Comparison of ENCODE assay signal across 24 cellular contexts in the genomic region with DNA sequence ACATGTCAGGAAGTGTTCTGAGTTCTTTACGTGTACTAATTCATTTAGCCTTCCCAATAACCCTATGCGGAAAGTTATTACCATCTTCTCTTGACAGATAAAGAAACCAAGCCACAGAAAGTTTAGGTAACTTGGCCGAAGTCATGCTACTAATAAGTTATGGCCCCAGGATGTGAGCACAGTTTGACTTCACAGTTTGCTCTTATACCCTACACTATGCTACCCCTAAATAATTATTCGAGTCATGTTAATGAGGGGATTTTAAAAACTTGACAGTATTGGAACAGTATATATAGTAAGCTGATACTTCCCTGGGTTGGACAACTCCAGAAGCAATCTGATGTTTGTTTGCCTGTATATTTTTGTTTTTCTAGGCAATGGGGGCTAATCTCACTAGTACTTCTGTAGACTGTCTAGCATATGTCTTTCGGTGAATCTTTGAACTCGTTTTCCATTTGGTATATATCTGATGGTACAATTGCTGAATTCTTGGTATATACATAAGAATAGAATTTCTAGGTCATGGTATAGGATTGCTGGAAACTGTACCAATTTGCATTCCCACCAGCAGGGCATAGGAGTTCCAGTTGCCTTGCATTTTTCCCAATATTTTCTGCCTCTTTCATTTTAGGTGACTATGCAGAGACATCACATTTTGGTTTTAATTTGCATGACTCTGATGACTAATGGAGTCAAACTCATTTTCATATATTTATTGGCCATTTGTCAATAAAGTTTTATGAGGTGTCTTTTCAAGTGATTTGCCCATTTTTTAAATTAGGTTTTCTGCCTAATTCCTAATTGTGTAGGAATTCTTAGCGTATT. TPM values are rescaled to one million over a fixed set of nuclear protein-coding genes. Genes with fewer than 3 reads are reported as not detected.
A peak's percentile ranks its signal among the peaks of the same experiment; 100 is the strongest.
DNase-seq lines count a peak whose midpoint lies in the region; ATAC-seq, FAIRE-seq and TF ChIP-seq lines count a peak whose summit lies in the region.
"Had no signal": no experiment of that assay in that cellular context is flagged by ENCODE, and none has a peak within 500 bp of the region (broad histone marks: within the 10 kb centered on the region; RNA-seq: fewer than 3 reads in every experiment).

No MANE protein-coding gene starts in this region.

- H3K9me3 Mint-ChIP-seq in activated naive CD8-positive, alpha-beta T cell treated with anti-CD3 and anti-CD28 coated beads, Interleukin-2, amount 50 U/mL, for 24 hours, result peaks cover 9% of the 10 kb centered on the region

- TF ChIP-seq POLR2A in endothelial cell of umbilical vein (IDR thresholded peaks at IDR 0.05; ENCODE audit: low read depth, low read length), result no peak

- H3K9me3 ChIP-seq in SK-N-SH, result no peaks in the 10 kb centered on the region
- no peaks in the 10 kb centered on the region for H3K9me3 ChIP-seq in endothelial cell of umbilical vein (replicated peaks; ENCODE audit: control insufficient read depth, insufficient read depth, low read length)
- H3K9me3 ChIP-seq: adrenal gland had no signal

- no peak for ATAC-seq in activated naive CD8-positive, alpha-beta T cell treated with anti-CD3 and anti-CD28 coated beads, Interleukin-2, amount 50 U/mL, for 24 hours
- ATAC-seq: esophagus mucosa; left colon; naive thymus-derived CD4-positive, alpha-beta T cell; stimulated activated naive CD8-positive, alpha-beta T cell treated with anti-CD3 and anti-CD28 coated beads, Interleukin-15, Interleukin-2, amounts not matched to agents 100 U/mL and 50 U/mL, for 24 hours; T-cell had no signal

- H4K20me1 ChIP-seq in SK-N-SH (ENCODE audit: insufficient read depth) (no peaks in the 10 kb centered on the region), endothelial cell of umbilical vein (replicated peaks; ENCODE audit: control insufficient read depth, extremely low read depth, insufficient read depth, low read length) (no peaks in the 10 kb centered on the region)
- H4K20me1 ChIP-seq: BLaER1 treated with 17β-estradiol and CSF1 and Interleukin-3, amounts not matched to agents 10 nM and 100 nM had no signal

- no peak overlapping the region for H3K27ac Mint-ChIP-seq in activated naive CD8-positive, alpha-beta T cell treated with anti-CD3 and anti-CD28 coated beads, Interleukin-2, amount 50 U/mL, for 24 hours
- H3K27ac Mint-ChIP-seq: naive thymus-derived CD4-positive, alpha-beta T cell; T-cell had no signal

- H3K36me3 ChIP-seq in SK-N-SH (replicated peaks in 1 of 2; ENCODE audit: control insufficient read depth in 1 of 2, insufficient read depth in 2 of 2, low read length in 1 of 2) (no peaks in the 10 kb centered on the region), endothelial cell of umbilical vein (ENCODE audit: control insufficient read depth in 2 of 2, extremely low read depth in 1 of 2, insufficient read depth in 2 of 2, low read length in 2 of 2) (no peaks in the 10 kb centered on the region)
- H3K36me3 ChIP-seq: adrenal gland, tibial nerve had no signal

- FAIRE-seq in endothelial cell of umbilical vein (lab: Jason Lieb, UNC), result peak; percentile 4
- FAIRE-seq: TTC549 had no signal

- no peaks in the 10 kb centered on the region for H3K27me3 Mint-ChIP-seq in activated naive CD8-positive, alpha-beta T cell treated with anti-CD3 and anti-CD28 coated beads, Interleukin-2, amount 50 U/mL, for 24 hours

- H3K9ac ChIP-seq in SK-N-SH, result no peak overlapping the region
- H3K9ac ChIP-seq in endothelial cell of umbilical vein (replicated peaks; ENCODE audit: extremely low read depth, insufficient read depth, low read length), result no peak overlapping the region
- H3K9ac ChIP-seq: BLaER1 treated with 17β-estradiol and CSF1 and Interleukin-3, amounts not matched to agents 10 nM and 100 nM had no signal

- BruUV-seq in endothelial cell of umbilical vein (replicated peaks; lab: Mats Ljungman, UMichigan), result no TSS peak

- H3K36me3 Mint-ChIP-seq in activated naive CD8-positive, alpha-beta T cell treated with anti-CD3 and anti-CD28 coated beads, Interleukin-2, amount 50 U/mL, for 24 hours (ENCODE audit: low read depth), result no peaks in the 10 kb centered on the region
- H3K36me3 Mint-ChIP-seq: T-cell had no signal

- TF ChIP-seq RAD21 in SK-N-SH (IDR thresholded peaks at IDR 0.05; ENCODE audit: low read length), result no peak

- H3K4me1 ChIP-seq in SK-N-SH (ENCODE audit: control insufficient read depth in 1 of 2, insufficient read depth in 2 of 2, low read depth in 1 of 2, low read length in 1 of 2) (no peaks in the 10 kb centered on the region), endothelial cell of umbilical vein (ENCODE audit: control insufficient read depth, extremely low read depth, insufficient read depth, low read length) (no peaks in the 10 kb centered on the region)
- H3K4me1 ChIP-seq: adrenal gland, tibial nerve had no signal

- H3K27ac ChIP-seq in SK-N-SH (ENCODE audit: low read depth in 2 of 2, low read length in 1 of 2) (no peak overlapping the region), endothelial cell of umbilical vein (ENCODE audit: insufficient read depth, low read depth, low read length) (no peak overlapping the region)
- H3K27ac ChIP-seq: adrenal gland, tibial nerve had no signal

- H3K79me2 ChIP-seq in SK-N-SH (ENCODE audit: insufficient read depth) (no peaks in the 10 kb centered on the region), endothelial cell of umbilical vein (ENCODE audit: control insufficient read depth, insufficient read depth, low read length) (no peaks in the 10 kb centered on the region)

- no peaks in the 10 kb centered on the region for H3K9me1 ChIP-seq in endothelial cell of umbilical vein (replicated peaks; ENCODE audit: control insufficient read depth, extremely low read depth, insufficient read depth, low read length)

- CTCF ChIA-PET in SK-N-SH (lab: Yijun Ruan, JAX), result no interaction called here
- CTCF ChIA-PET in endothelial cell of umbilical vein (lab: Charles Lee), result interaction anchor here (0.6 to 1.1 kb wide), 2 partner anchors 9 to 97 kb away, joined by 3 to 5 read pairs; no protein-coding TSS in a partner anchor

- dilution Hi-C loops in endothelial cell of umbilical vein (cut with MboI; ENCODE audit: extremely low pct_ligation_motif_present, low sequenced_read_pairs), result no loop called here

- no peak overlapping the region for H3K4me3 Mint-ChIP-seq in activated naive CD8-positive, alpha-beta T cell treated with anti-CD3 and anti-CD28 coated beads, Interleukin-2, amount 50 U/mL, for 24 hours
- H3K4me3 Mint-ChIP-seq: naive thymus-derived CD4-positive, alpha-beta T cell; T-cell had no signal

- no peaks in the 10 kb centered on the region for H3K9me2 ChIP-seq in SK-N-SH

- H3K4me1 Mint-ChIP-seq in activated naive CD8-positive, alpha-beta T cell treated with anti-CD3 and anti-CD28 coated beads, Interleukin-2, amount 50 U/mL, for 24 hours, result peaks cover 16% of the 10 kb centered on the region
- H3K4me1 Mint-ChIP-seq: T-cell had no signal

- intact Hi-C loops in endothelial cell of umbilical vein (cut with micrococcal nuclease), result no loop called here

- WGBS in SK-N-SH (ENCODE audit: low lambda C conversion rate), result 91% methylated on average over 7 of the region's 7 CpGs

- H3K27me3 ChIP-seq in SK-N-SH (ENCODE audit: insufficient read depth), result no peaks in the 10 kb centered on the region
- H3K27me3 ChIP-seq in endothelial cell of umbilical vein (ENCODE audit: control insufficient read depth in 2 of 2, insufficient read depth in 2 of 2, low read length in 2 of 2), result no peaks in the 10 kb centered on the region
- H3K27me3 ChIP-seq: adrenal gland; BLaER1 treated with 17β-estradiol and CSF1 and Interleukin-3, amounts not matched to agents 10 nM and 100 nM; tibial nerve had no signal

- DNase-seq in ELR (ENCODE audit: low read depth) (peak; percentile 27), SK-N-SH (no peak), endothelial cell of umbilical vein (ENCODE audit: low read depth, low spot score) (no peak), retinal pigment epithelial cell (ENCODE audit: low read depth) (no peak), NCI-H1417 (lab: John Stamatoyannopoulos, UW) (no peak), NCI-H345 (lab: John Stamatoyannopoulos, UW) (no peak)
- no peak for DNase-seq in activated naive CD8-positive, alpha-beta T cell treated with anti-CD3 and anti-CD28 coated beads, Interleukin-2, amount 50 U/mL, for 24 hours
- DNase-seq: activated CD4-positive, alpha-beta T cell treated with anti-CD3 and anti-CD28 coated beads for 48 hours; adrenal gland; caudate nucleus; glutamatergic neuron; left colon; mesendoderm; naive thymus-derived CD4-positive, alpha-beta T cell; NCI-H1694; NCI-H82; SHP77 treated with DMSO at 0.1 percent for 48 hours; stimulated activated CD4-positive, alpha-beta T cell treated with anti-CD3 and anti-CD28 coated beads, Interleukin-2, amount 100 ng/mL, for 48 hours; stimulated activated naive CD8-positive, alpha-beta T cell treated with anti-CD3 and anti-CD28 coated beads, Interleukin-15, Interleukin-2, amounts not matched to agents 100 U/mL and 50 U/mL, for 24 hours; T-cell had no signal

- TF ChIP-seq EP300 in SK-N-SH (IDR thresholded peaks at IDR 0.05; ENCODE audit: borderline replicate concordance in 1 of 2, low read depth in 1 of 2, low read length in 1 of 2), result no peak

- TF ChIP-seq CTCF in SK-N-SH (IDR thresholded peaks at IDR 0.05) (peak; percentile 44), endothelial cell of umbilical vein (IDR thresholded peaks at IDR 0.05; ENCODE audit: extremely low read depth in 1 of 2, insufficient read depth in 1 of 2, low read depth in 1 of 2, low read length in 2 of 2) (no peak), retinal pigment epithelial cell (conservative IDR thresholded peaks at IDR 0.05; ENCODE audit: low read depth, low read length) (peak; percentile 2)

- H2AFZ ChIP-seq in SK-N-SH (ENCODE audit: low read depth), result no peak overlapping the region
- H2AFZ ChIP-seq in endothelial cell of umbilical vein (ENCODE audit: low read depth, low read length), result no peak overlapping the region

- no peaks in the 10 kb centered on the region for H3F3A ChIP-seq in SK-N-SH (replicated peaks; ENCODE audit: insufficient read depth)

- H3K4me2 ChIP-seq in SK-N-SH (no peak overlapping the region), endothelial cell of umbilical vein (ENCODE audit: insufficient read depth, low read length) (no peak overlapping the region)

- H3K4me3 ChIP-seq in SK-N-SH (ENCODE audit: low read depth in 2 of 2, low read length in 1 of 2) (no peak overlapping the region), endothelial cell of umbilical vein (replicated peaks in 1 of 3; ENCODE audit: insufficient read depth in 1 of 3, low read depth in 1 of 3, low read length in 3 of 3) (no peak overlapping the region), retinal pigment epithelial cell (ENCODE audit: low read length) (no peak overlapping the region)
- H3K4me3 ChIP-seq: adrenal gland; BLaER1 treated with 17β-estradiol and CSF1 and Interleukin-3, amounts not matched to agents 10 nM and 100 nM; tibial nerve had no signal

- POLR2A ChIA-PET in SK-N-SH (lab: Yijun Ruan, JAX) (no interaction called here), endothelial cell of umbilical vein (lab: Charles Lee) (no interaction called here)

RNA-seq across cellular contexts. Expression of a gene that starts 29.2 kb away (rescaled TPM):
- polyA plus RNA-seq in SK-N-SH (2012; rRNA removed) (11.1 and 19.4 TPM in 2 replicates), endothelial cell of umbilical vein (7.9 and 9.6 TPM in 2 replicates)
- 12.8 and 15.3 TPM in 2 replicates for polyA plus RNA-seq in SK-N-SH (2012; cell fraction: cytosol; rRNA removed)
- polyA plus RNA-seq in SK-N-SH (2012; cell fraction: nucleus; rRNA removed), result 8.5 and 17.6 TPM in 2 replicates
- 9.5 and 9.7 TPM in 2 replicates for total RNA-seq in endothelial cell of umbilical vein
- polyA plus RNA-seq in endothelial cell of umbilical vein (2011; cell fraction: cytosol; rRNA removed), result 8.5 and 10.0 TPM in 2 replicates
- 8.6 and 9.5 TPM in 2 replicates for polyA plus RNA-seq in endothelial cell of umbilical vein (2011; cell fraction: nucleus; rRNA removed)
- 10.7 and 14.4 TPM in 2 replicates for polyA plus RNA-seq in endothelial cell of umbilical vein (2012)
- 15.5 and 22.7 TPM in 2 replicates for polyA minus RNA-seq in endothelial cell of umbilical vein
- not detected for polyA minus RNA-seq in endothelial cell of umbilical vein (2011; cell fraction: cytosol; rRNA and poly(A)+ RNA removed)
- 10.7 and 16.8 TPM in 2 replicates for polyA minus RNA-seq in endothelial cell of umbilical vein (2011; cell fraction: nucleus; rRNA and poly(A)+ RNA removed)
- polyA plus RNA-seq: naive thymus-derived CD4-positive, alpha-beta T cell had no signal

RNA-seq across cellular contexts. Expression of a gene that starts 30.8 kb away (rescaled TPM):
- polyA plus RNA-seq in SK-N-SH (2012; rRNA removed) (25.8 and 30.9 TPM in 2 replicates), endothelial cell of umbilical vein (25.4 and 27.9 TPM in 2 replicates)
- polyA plus RNA-seq in SK-N-SH (2012; cell fraction: cytosol; rRNA removed), result 28.2 and 30.3 TPM in 2 replicates
- 24.6 and 47.3 TPM in 2 replicates for polyA plus RNA-seq in SK-N-SH (2012; cell fraction: nucleus; rRNA removed)
- 26.8 and 29.7 TPM in 2 replicates for total RNA-seq in endothelial cell of umbilical vein
- 18.5 and 23.3 TPM in 2 replicates for polyA plus RNA-seq in endothelial cell of umbilical vein (2011; cell fraction: cytosol; rRNA removed)
- polyA plus RNA-seq in endothelial cell of umbilical vein (2011; cell fraction: nucleus; rRNA removed), result 57.7 and 59.7 TPM in 2 replicates
- 12.3 and 21.6 TPM in 2 replicates for polyA plus RNA-seq in endothelial cell of umbilical vein (2012)
- polyA minus RNA-seq in endothelial cell of umbilical vein, result 31.0 and 42.3 TPM in 2 replicates
- polyA minus RNA-seq in endothelial cell of umbilical vein (2011; cell fraction: cytosol; rRNA and poly(A)+ RNA removed), result not detected
- polyA minus RNA-seq in endothelial cell of umbilical vein (2011; cell fraction: nucleus; rRNA and poly(A)+ RNA removed), result 42.1 and 42.3 TPM in 2 replicates

RNA-seq across cellular contexts. Expression of a gene that starts 43.4 kb away (rescaled TPM):
- polyA plus RNA-seq in SK-N-SH (2012; rRNA removed) (11.4 and 13.1 TPM in 2 replicates), endothelial cell of umbilical vein (3.3 and 3.8 TPM in 2 replicates)
- 19.4 and 23.2 TPM in 2 replicates for polyA plus RNA-seq in SK-N-SH (2012; cell fraction: cytosol; rRNA removed)
- polyA plus RNA-seq in SK-N-SH (2012; cell fraction: nucleus; rRNA removed), result 3.1 and 5.8 TPM in 2 replicates
- 20.3 and 21.2 TPM in 2 replicates for total RNA-seq in endothelial cell of umbilical vein
- 10.0 and 10.1 TPM in 2 replicates for polyA plus RNA-seq in endothelial cell of umbilical vein (2011; cell fraction: cytosol; rRNA removed)
- 4.6 TPM in 2 replicates for polyA plus RNA-seq in endothelial cell of umbilical vein (2011; cell fraction: nucleus; rRNA removed)
- polyA plus RNA-seq in endothelial cell of umbilical vein (2012), result 12.5 and 14.7 TPM in 2 replicates
- 1.00 and 3.7 TPM in 2 replicates for polyA minus RNA-seq in endothelial cell of umbilical vein
- polyA minus RNA-seq in endothelial cell of umbilical vein (2011; cell fraction: cytosol; rRNA and poly(A)+ RNA removed), result 2.6 TPM
- 1.8 and 2.0 TPM in 2 replicates for polyA minus RNA-seq in endothelial cell of umbilical vein (2011; cell fraction: nucleus; rRNA and poly(A)+ RNA removed)

Comparison
In these comparisons a context has a peak if more than half of its experiments do, and no peak if none do; other contexts are left out.
1. CTCF ChIP-seq: peak in SK-N-SH (single experiment) and retinal pigment epithelial cell (single experiment); none in endothelial cell of umbilical vein (0 of 2).